ENCODE assay signal across 9 cellular contexts in the genomic region with DNA sequence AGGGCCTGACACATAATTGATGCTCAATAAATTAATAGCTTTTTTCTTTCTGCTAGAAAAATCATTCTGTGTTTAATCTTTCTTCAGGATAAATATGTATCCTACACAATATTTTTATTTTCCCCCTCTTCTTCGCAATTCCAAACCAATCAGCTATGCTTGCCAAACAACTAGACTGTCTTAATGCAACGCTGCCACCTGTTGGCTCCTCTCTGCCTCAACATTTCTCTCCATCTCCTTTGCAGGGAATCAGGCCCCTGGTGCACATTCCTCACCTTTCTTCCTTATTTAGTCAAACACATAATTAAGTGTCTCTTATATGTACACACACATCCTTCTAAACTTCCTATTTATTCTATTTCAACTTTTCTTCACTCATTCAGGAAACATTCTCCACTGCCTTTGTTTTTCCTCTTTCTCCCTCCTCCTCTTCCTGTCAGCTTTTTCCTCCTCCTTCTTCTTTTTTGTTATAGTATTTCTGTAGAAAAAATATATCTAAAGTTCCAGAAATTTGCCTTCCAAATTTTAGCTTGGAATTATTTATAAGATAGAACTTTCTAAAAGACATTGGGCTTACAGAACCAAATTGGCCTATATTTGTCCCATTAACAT.
DNase-seq lines count a peak whose midpoint lies in the region; ATAC-seq and TF ChIP-seq lines count a peak whose summit lies in the region.
"Had no signal": no experiment of that assay in that cellular context is flagged by ENCODE, and none has a peak within 500 bp of the region (broad histone marks: within the 10 kb centered on the region; RNA-seq: fewer than 3 reads in every experiment).

No MANE protein-coding gene starts in this region.

- peak; percentile 38 for TF ChIP-seq CTCF in NB4 (IDR thresholded peaks at IDR 0.05; ENCODE audit: low read depth, low read length)
- peak; percentile 65 for TF ChIP-seq CTCF in VCaP (conservative IDR thresholded peaks at IDR 0.05)
- peak in 2 of 3 experiments; percentile 7 to 43 for TF ChIP-seq CTCF in nephron (IDR thresholded peaks at IDR 0.05; ENCODE audit: unreplicated experiment in 3 of 3)
- TF ChIP-seq CTCF in CD14-positive monocyte (IDR thresholded peaks at IDR 0.05) = no peak

- DNase-seq in NCI-H1092 treated with DMSO at 0.1 percent for 48 hours (lab: John Stamatoyannopoulos, UW) = peak; percentile 41
- DNase-seq in NCI-H1092 (lab: John Stamatoyannopoulos, UW) = no peak
- DNase-seq in NB4 (ENCODE audit: low read depth) = peak; percentile 21
- DNase-seq in CD14-positive monocyte (ENCODE audit: low spot score) = no peak
- DNase-seq: NCI-H1930 had no signal

- H3K4me3 Mint-ChIP-seq in nephron (no peak overlapping the region), CD14-positive monocyte (no peak overlapping the region)

- H3K4me1 Mint-ChIP-seq in nephron (no peaks in the 10 kb centered on the region), CD14-positive monocyte (no peaks in the 10 kb centered on the region)

- H3K27ac ChIP-seq in VCaP = no peak overlapping the region

- H3K27me3 Mint-ChIP-seq in nephron (ENCODE audit: low read depth) = peaks cover 7% of the 10 kb centered on the region
- H3K27me3 Mint-ChIP-seq in CD14-positive monocyte (ENCODE audit: low read depth in 3 of 3) = peaks cover 0 to 4% (median 0%) of the 10 kb centered on the region in 3 donors

- no peak for TF ChIP-seq POLR2A in NB4 (IDR thresholded peaks at IDR 0.05; ENCODE audit: extremely low read depth, insufficient read length)

- ATAC-seq in HG02678 (IDR thresholded peaks at IDR 0.05; ENCODE audit: unreplicated experiment) (no peak), GM18867 (IDR thresholded peaks at IDR 0.05; ENCODE audit: unreplicated experiment) (no peak)

- intact Hi-C loops in CD14-positive monocyte (cut with micrococcal nuclease) = no loop called here

- H3K27ac Mint-ChIP-seq in nephron (no peak overlapping the region), CD14-positive monocyte (no peak overlapping the region)

- no peaks in the 10 kb centered on the region for H3K36me3 Mint-ChIP-seq in nephron (ENCODE audit: low read depth)
- H3K36me3 Mint-ChIP-seq in CD14-positive monocyte = no peaks in the 10 kb centered on the region

- no peak overlapping the region for H3K4me3 ChIP-seq in NB4 (ENCODE audit: low read depth, low read length)

- H3K9me3 Mint-ChIP-seq in nephron = peaks cover 2% of the 10 kb centered on the region
- peaks cover 0 to 11% (median 7%) of the 10 kb centered on the region in 7 donors for H3K9me3 Mint-ChIP-seq in CD14-positive monocyte

Comparison
In these comparisons a context has a peak if more than half of its experiments do, and no peak if none do; other contexts are left out.
1. DNase-seq: peak in NCI-H1092 treated with DMSO at 0.1 percent for 48 hours (single experiment) and NB4 (single experiment); none in NCI-H1092 (single experiment) and CD14-positive monocyte (single experiment).